Comparison of ENCODE assay signal across 1 cellular context in genomic region chr4:83360018-83360417, GRCh38.
TF ChIP-seq lines count a peak whose summit lies in the region.

No MANE protein-coding gene starts in this region.

TF ChIP-seq in GM12878, 131 proteins besides CTCF, POLR2A, EP300 and RAD21:
- TF ChIP-seq SUZ12 (IDR thresholded peaks at IDR 0.05; ENCODE audit: unreplicated experiment) (no peak), MTA2 (IDR thresholded peaks at IDR 0.05; ENCODE audit: low read depth) (no peak), SKIL (IDR thresholded peaks at IDR 0.05; ENCODE audit: low read depth, poor library complexity, severe bottlenecking) (no peak), CBX5 (IDR thresholded peaks at IDR 0.05; ENCODE audit: low read depth) (no peak), NFIC (IDR thresholded peaks at IDR 0.05; ENCODE audit: low read depth, low read length) (no peak), HSF1 (IDR thresholded peaks at IDR 0.05; ENCODE audit: low read depth, low read length) (no peak), CREB1 (IDR thresholded peaks at IDR 0.05; ENCODE audit: low read depth) (no peak), STAT1 (conservative IDR thresholded peaks at IDR 0.05) (no peak), TCF7 (IDR thresholded peaks at IDR 0.05; ENCODE audit: borderline replicate concordance) (no peak), MEF2B (IDR thresholded peaks at IDR 0.05; ENCODE audit: partially characterized antibody, poor library complexity, severe bottlenecking) (no peak), SMAD5 (IDR thresholded peaks at IDR 0.05; ENCODE audit: low read depth) (no peak), NR2C2 (IDR thresholded peaks at IDR 0.05; ENCODE audit: borderline replicate concordance, control insufficient read depth, insufficient read length, low read depth) (no peak)
- TF ChIP-seq, protein P1, sequence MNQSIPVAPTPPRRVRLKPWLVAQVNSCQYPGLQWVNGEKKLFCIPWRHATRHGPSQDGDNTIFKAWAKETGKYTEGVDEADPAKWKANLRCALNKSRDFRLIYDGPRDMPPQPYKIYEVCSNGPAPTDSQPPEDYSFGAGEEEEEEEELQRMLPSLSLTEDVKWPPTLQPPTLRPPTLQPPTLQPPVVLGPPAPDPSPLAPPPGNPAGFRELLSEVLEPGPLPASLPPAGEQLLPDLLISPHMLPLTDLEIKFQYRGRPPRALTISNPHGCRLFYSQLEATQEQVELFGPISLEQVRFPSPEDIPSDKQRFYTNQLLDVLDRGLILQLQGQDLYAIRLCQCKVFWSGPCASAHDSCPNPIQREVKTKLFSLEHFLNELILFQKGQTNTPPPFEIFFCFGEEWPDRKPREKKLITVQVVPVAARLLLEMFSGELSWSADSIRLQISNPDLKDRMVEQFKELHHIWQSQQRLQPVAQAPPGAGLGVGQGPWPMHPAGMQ (IDR thresholded peaks at IDR 0.05; ENCODE audit: borderline replicate concordance) = no peak
- TF ChIP-seq, protein P2, sequence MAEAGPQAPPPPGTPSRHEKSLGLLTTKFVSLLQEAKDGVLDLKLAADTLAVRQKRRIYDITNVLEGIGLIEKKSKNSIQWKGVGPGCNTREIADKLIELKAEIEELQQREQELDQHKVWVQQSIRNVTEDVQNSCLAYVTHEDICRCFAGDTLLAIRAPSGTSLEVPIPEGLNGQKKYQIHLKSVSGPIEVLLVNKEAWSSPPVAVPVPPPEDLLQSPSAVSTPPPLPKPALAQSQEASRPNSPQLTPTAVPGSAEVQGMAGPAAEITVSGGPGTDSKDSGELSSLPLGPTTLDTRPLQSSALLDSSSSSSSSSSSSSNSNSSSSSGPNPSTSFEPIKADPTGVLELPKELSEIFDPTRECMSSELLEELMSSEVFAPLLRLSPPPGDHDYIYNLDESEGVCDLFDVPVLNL (IDR thresholded peaks at IDR 0.05; ENCODE audit: low read depth, low read length) = no peak
